8 cellular contexts compared by ENCODE assay signal in the genomic region with DNA sequence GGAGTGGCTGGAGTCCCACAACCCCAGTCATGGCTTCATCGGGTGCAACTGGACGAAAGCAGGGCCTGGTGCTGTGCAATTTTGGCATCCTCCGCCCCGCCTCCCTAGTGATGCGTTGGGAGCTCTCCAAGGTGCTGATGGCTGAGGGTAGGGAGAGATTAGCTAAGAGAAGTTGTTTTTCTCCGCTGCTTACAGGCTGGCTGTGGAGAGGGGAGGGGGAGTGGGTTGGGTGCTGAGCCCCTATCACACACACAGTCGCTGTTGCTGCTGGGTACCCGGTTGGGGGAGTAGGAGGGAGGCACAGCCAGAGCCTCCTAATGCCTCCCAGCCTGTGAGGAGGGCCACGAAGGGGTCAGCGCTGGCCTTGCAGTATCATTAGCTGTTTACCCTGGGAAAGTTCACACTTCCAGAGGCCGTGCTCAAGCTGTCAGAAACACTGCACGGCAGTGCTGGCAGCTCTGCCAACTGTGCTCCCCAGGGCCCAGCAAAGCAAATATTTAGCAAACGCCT.
DNase-seq lines count a peak whose midpoint lies in the region; ATAC-seq and TF ChIP-seq lines count a peak whose summit lies in the region.

No MANE protein-coding gene starts in this region.

- no peak overlapping the region for H3K23ac ChIP-seq in mesendoderm (ENCODE audit: low read length)

- H2BK120ac ChIP-seq in mesendoderm (ENCODE audit: low read depth, low read length), result no peak overlapping the region

- H2BK15ac ChIP-seq in mesendoderm (replicated peaks; ENCODE audit: low read depth), result no peak overlapping the region

- H4K5ac ChIP-seq in mesendoderm (ENCODE audit: low read length), result no peak overlapping the region

- no peaks in the 10 kb centered on the region for H3K9me3 ChIP-seq in GM23248 (ENCODE audit: low read depth)
- no peaks in the 10 kb centered on the region for H3K9me3 ChIP-seq in SJCRH30 (replicated peaks)
- no peaks in the 10 kb centered on the region for H3K9me3 ChIP-seq in colonic mucosa

- H2BK5ac ChIP-seq in mesendoderm (ENCODE audit: low read length), result no peak overlapping the region

- no peak overlapping the region for H2AK5ac ChIP-seq in mesendoderm (ENCODE audit: low read length)

- H3K27ac ChIP-seq in GM23248 (no peak overlapping the region), SJCRH30 (no peak overlapping the region), colonic mucosa (no peak overlapping the region), mesendoderm (ENCODE audit: low read depth, low read length) (no peak overlapping the region)

- H3K9ac ChIP-seq in GM23248 (no peak overlapping the region), colonic mucosa (ENCODE audit: low read depth in 2 of 2, low read length in 2 of 2) (no peak overlapping the region), mesendoderm (ENCODE audit: low read length) (no peak overlapping the region)

- no peak for TF ChIP-seq CTCF in colonic mucosa (IDR thresholded peaks at IDR 0.05)

- no peaks in the 10 kb centered on the region for H4K20me1 ChIP-seq in GM23248 (ENCODE audit: insufficient read depth)

- H3F3A ChIP-seq in GM23248 (ENCODE audit: insufficient read depth), result no peaks in the 10 kb centered on the region

- no peaks in the 10 kb centered on the region for H3K79me2 ChIP-seq in GM23248 (ENCODE audit: insufficient read depth)
- H3K79me2 ChIP-seq in mesendoderm (ENCODE audit: control insufficient read depth, insufficient read depth, low read length), result no peaks in the 10 kb centered on the region

- H3K36me3 ChIP-seq in GM23248 (ENCODE audit: low read depth) (no peaks in the 10 kb centered on the region), SJCRH30 (no peaks in the 10 kb centered on the region), colonic mucosa (no peaks in the 10 kb centered on the region), mesendoderm (ENCODE audit: control insufficient read depth, insufficient read depth, low read length) (no peaks in the 10 kb centered on the region)

- H2AFZ ChIP-seq in GM23248, result no peak overlapping the region

- 10% methylated on average over 13 of the region's 13 CpGs for WGBS in GM23248 (ENCODE audit: low coverage in 1 of 2, low lambda C conversion rate in 2 of 2, missing lambda C conversion rate in 2 of 2), 2 experiments
- no CpG with 5 or more reads among the region's 13 CpGs for WGBS in mesendoderm (ENCODE audit: extremely low coverage, insufficient coverage, low lambda C conversion rate)

- H3K4me1 ChIP-seq in GM23248 (ENCODE audit: insufficient read depth) (no peaks in the 10 kb centered on the region), SJCRH30 (no peaks in the 10 kb centered on the region), colonic mucosa (no peaks in the 10 kb centered on the region), mesendoderm (ENCODE audit: control insufficient read depth, low read depth, low read length) (no peaks in the 10 kb centered on the region)

- no peak overlapping the region for H3K4me2 ChIP-seq in GM23248 (ENCODE audit: unreplicated experiment)
- no peak overlapping the region for H3K4me2 ChIP-seq in mesendoderm (ENCODE audit: low read length)

- no peak overlapping the region for H3K56ac ChIP-seq in mesendoderm (ENCODE audit: low read length)

- H3K27me3 ChIP-seq in GM23248 (replicated peaks; ENCODE audit: insufficient read depth) (no peaks in the 10 kb centered on the region), SJCRH30 (0 out of 2 replicates have a peak, but pooled peaks cover 3% of the 10 kb centered on the region), colonic mucosa (no peaks in the 10 kb centered on the region), mesendoderm (ENCODE audit: insufficient read depth, low read length, poor library complexity) (no peaks in the 10 kb centered on the region)

- no peaks in the 10 kb centered on the region for H3K79me1 ChIP-seq in mesendoderm (ENCODE audit: low read length)

- in situ Hi-C loops in GM23248 (cut with MboI), result no loop called here

- H3K4me3 ChIP-seq in GM23248 (no peak overlapping the region), SJCRH30 (no peak overlapping the region), colonic mucosa (no peak overlapping the region), mesendoderm (ENCODE audit: low read length) (no peak overlapping the region)

- no peak overlapping the region for H4K8ac ChIP-seq in mesendoderm (ENCODE audit: low read depth, low read length)

- DNase-seq in AG20443 (ENCODE audit: low spot score), result peak; percentile 59
- DNase-seq in GM23248, result peak; percentile 58
- peak; percentile 64 to 78 for DNase-seq in SJCRH30
- peak; percentile 24 for DNase-seq in colonic mucosa
- DNase-seq in mesendoderm, result peak; percentile 86
- no peak for DNase-seq in GOT3 (lab: John Stamatoyannopoulos, UW)

- H3K9me2 ChIP-seq in GM23248 (ENCODE audit: insufficient read depth), result no peaks in the 10 kb centered on the region

- H3K18ac ChIP-seq in mesendoderm (ENCODE audit: low read length), result no peak overlapping the region

- ATAC-seq in HG03159 (IDR thresholded peaks at IDR 0.05; ENCODE audit: unreplicated experiment) (no peak), HG03025 (IDR thresholded peaks at IDR 0.05; ENCODE audit: low FRiP score, unreplicated experiment) (no peak)

- no peak overlapping the region for H3K4ac ChIP-seq in mesendoderm (ENCODE audit: low read depth, low read length)

- intact Hi-C loops in colonic mucosa (cut with DNase I), result no loop called here
